ENCODE assay signal across 8 cellular contexts in the genomic region with DNA sequence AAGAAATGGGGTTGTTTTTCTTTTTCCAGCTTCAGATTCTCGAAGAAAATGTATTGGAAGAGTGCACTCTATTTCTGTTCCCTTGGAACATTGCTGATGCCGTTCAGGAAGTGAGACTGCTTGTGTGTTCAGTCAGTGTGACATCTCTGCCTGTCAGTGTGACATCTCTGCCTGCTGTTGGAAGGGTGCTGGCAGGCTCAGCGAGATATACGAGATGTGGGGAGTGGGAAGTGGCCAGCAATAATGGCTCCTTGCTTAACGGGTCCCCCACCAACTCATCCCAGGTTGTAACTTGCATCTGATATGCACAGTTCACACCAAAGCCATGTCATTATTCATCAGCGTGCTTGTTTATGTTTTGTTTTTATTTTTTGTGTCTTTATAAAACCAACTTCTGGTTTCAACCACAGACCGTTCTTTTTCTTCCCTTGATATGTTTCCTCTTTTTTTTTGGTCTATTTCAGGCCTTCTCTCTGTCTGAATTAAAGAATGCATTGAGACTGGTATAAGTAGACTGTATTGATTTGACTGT.
DNase-seq lines count a peak whose midpoint lies in the region; ATAC-seq and TF ChIP-seq lines count a peak whose summit lies in the region.

No MANE protein-coding gene starts in this region.

- no peak overlapping the region for H3K4me2 ChIP-seq in SK-N-SH

- H3K9me2 ChIP-seq in SK-N-SH = no peaks in the 10 kb centered on the region

- WGBS in thymus = 46% methylated on average over 7 of the region's 7 CpGs
- 92% methylated on average over 7 of the region's 7 CpGs for WGBS in SK-N-SH (ENCODE audit: low lambda C conversion rate)

- H2AFZ ChIP-seq in SK-N-SH (ENCODE audit: low read depth) = no peak overlapping the region

- H3K9me3 Mint-ChIP-seq in activated T-cell treated with anti-CD3 and anti-CD28 coated beads, Interleukin-2, amount 50 U/mL, for 4 hours = no peaks in the 10 kb centered on the region
- H3K9me3 Mint-ChIP-seq in activated T-cell treated with anti-CD3 and anti-CD28 coated beads, Interleukin-2, amount 50 U/mL, for 72 hours = peaks cover 2 to 3% of the 10 kb centered on the region in 2 donors
- peaks cover 10% of the 10 kb centered on the region for H3K9me3 Mint-ChIP-seq in mesothelial cell of epicardium

- peaks cover 10% of the 10 kb centered on the region for H3K36me3 Mint-ChIP-seq in activated T-cell treated with anti-CD3 and anti-CD28 coated beads, Interleukin-2, amount 50 U/mL, for 4 hours (ENCODE audit: insufficient read depth)
- peaks cover 9 to 20% of the 10 kb centered on the region in 2 donors for H3K36me3 Mint-ChIP-seq in activated T-cell treated with anti-CD3 and anti-CD28 coated beads, Interleukin-2, amount 50 U/mL, for 72 hours (ENCODE audit: insufficient read depth in 2 of 2)
- peaks cover 9% of the 10 kb centered on the region for H3K36me3 Mint-ChIP-seq in mesothelial cell of epicardium

- H3K4me1 Mint-ChIP-seq in activated T-cell treated with anti-CD3 and anti-CD28 coated beads, Interleukin-2, amount 50 U/mL, for 4 hours (ENCODE audit: low read depth) = peaks cover 59% of the 10 kb centered on the region
- peaks cover 58% of the 10 kb centered on the region for H3K4me1 Mint-ChIP-seq in activated T-cell treated with anti-CD3 and anti-CD28 coated beads, Interleukin-2, amount 50 U/mL, for 72 hours (ENCODE audit: low read depth)
- peaks cover 17% of the 10 kb centered on the region for H3K4me1 Mint-ChIP-seq in mesothelial cell of epicardium

- ATAC-seq in activated T-cell treated with anti-CD3 and anti-CD28 coated beads, Interleukin-2, amount 50 U/mL, for 4 hours = no peak
- ATAC-seq in HG02981 (IDR thresholded peaks at IDR 0.05; ENCODE audit: unreplicated experiment) = peak; percentile 34
- peak; percentile 7 to 15 for ATAC-seq in activated T-cell treated with anti-CD3 and anti-CD28 coated beads, Interleukin-2, amount 50 U/mL, for 72 hours (replicated peaks in 1 of 2)

- H3K4me3 ChIP-seq in thymus (ENCODE audit: low read length) (no peak overlapping the region), SK-N-SH (ENCODE audit: low read depth in 2 of 2, low read length in 1 of 2) (no peak overlapping the region)

- peaks cover 9% of the 10 kb centered on the region; the same call in 1 of the 2 replicates for H4K20me1 ChIP-seq in SK-N-SH (ENCODE audit: insufficient read depth)

- POLR2A ChIA-PET in SK-N-SH (lab: Yijun Ruan, JAX) = no interaction called here

- H3K36me3 ChIP-seq in thymus (ENCODE audit: control insufficient read depth, insufficient read depth) (peaks cover 3% of the 10 kb centered on the region), SK-N-SH (replicated peaks in 1 of 2; ENCODE audit: control insufficient read depth in 1 of 2, insufficient read depth in 2 of 2, low read length in 1 of 2) (peaks cover 0 to 5% of the 10 kb centered on the region in 2 experiments)

- H3K4me3 Mint-ChIP-seq in activated T-cell treated with anti-CD3 and anti-CD28 coated beads, Interleukin-2, amount 50 U/mL, for 4 hours = peak overlapping the region; percentile 37
- peak overlapping the region; percentile 27 to 68 for H3K4me3 Mint-ChIP-seq in activated T-cell treated with anti-CD3 and anti-CD28 coated beads, Interleukin-2, amount 50 U/mL, for 72 hours
- H3K4me3 Mint-ChIP-seq in mesothelial cell of epicardium = no peak overlapping the region

- TF ChIP-seq RAD21 in SK-N-SH (IDR thresholded peaks at IDR 0.05; ENCODE audit: low read length) = no peak

- no peaks in the 10 kb centered on the region for H3K27me3 ChIP-seq in thymus (ENCODE audit: control insufficient read depth, insufficient read depth)
- no peaks in the 10 kb centered on the region for H3K27me3 ChIP-seq in SK-N-SH (ENCODE audit: insufficient read depth)

- CTCF ChIA-PET in SK-N-SH (lab: Yijun Ruan, JAX) = interaction anchor here (0.9 kb wide), 1 partner anchor 14 kb away, joined by 3 read pairs; no protein-coding TSS in a partner anchor

- DNase-seq in activated T-cell treated with anti-CD3 and anti-CD28 coated beads, Interleukin-2, amount 50 U/mL, for 4 hours = no peak
- DNase-seq in activated T-cell treated with anti-CD3 and anti-CD28 coated beads for 4 hours = no peak
- DNase-seq in activated T-cell treated with anti-CD3 and anti-CD28 coated beads, Interleukin-2, amount 50 U/mL, for 72 hours = peak; percentile 8 to 17
- no peak for DNase-seq in NCI-H187 (lab: John Stamatoyannopoulos, UW)
- no peak for DNase-seq in SK-N-SH
- no peak for DNase-seq in mesothelial cell of epicardium (ENCODE audit: low spot score in 2 of 2, unreplicated experiment in 2 of 2)

- no peaks in the 10 kb centered on the region for H3K27me3 Mint-ChIP-seq in activated T-cell treated with anti-CD3 and anti-CD28 coated beads, Interleukin-2, amount 50 U/mL, for 4 hours (ENCODE audit: low read depth)
- no peaks in the 10 kb centered on the region for H3K27me3 Mint-ChIP-seq in activated T-cell treated with anti-CD3 and anti-CD28 coated beads, Interleukin-2, amount 50 U/mL, for 72 hours (ENCODE audit: low read depth)
- H3K27me3 Mint-ChIP-seq in mesothelial cell of epicardium (ENCODE audit: low read depth) = no peaks in the 10 kb centered on the region

- H3K27ac Mint-ChIP-seq in activated T-cell treated with anti-CD3 and anti-CD28 coated beads, Interleukin-2, amount 50 U/mL, for 72 hours = peak overlapping the region; percentile 38
- H3K27ac Mint-ChIP-seq in mesothelial cell of epicardium = no peak overlapping the region

- peak overlapping the region; percentile 73 for H3K27ac ChIP-seq in thymus (ENCODE audit: low read depth)
- no peak overlapping the region for H3K27ac ChIP-seq in SK-N-SH (ENCODE audit: low read depth in 2 of 2, low read length in 1 of 2)

- peaks cover 42% of the 10 kb centered on the region; the same call in 1 of the 2 replicates for H3K79me2 ChIP-seq in SK-N-SH (ENCODE audit: insufficient read depth)

- H3F3A ChIP-seq in SK-N-SH (replicated peaks; ENCODE audit: insufficient read depth) = peaks cover 3% of the 10 kb centered on the region

- no peak for TF ChIP-seq EP300 in SK-N-SH (IDR thresholded peaks at IDR 0.05; ENCODE audit: borderline replicate concordance in 1 of 2, low read depth in 1 of 2, low read length in 1 of 2)

- H3K9me3 ChIP-seq in thymus (ENCODE audit: control insufficient read depth) = no peaks in the 10 kb centered on the region
- no peaks in the 10 kb centered on the region for H3K9me3 ChIP-seq in SK-N-SH

- no peak overlapping the region for H3K9ac ChIP-seq in SK-N-SH

- TF ChIP-seq CTCF in SK-N-SH (IDR thresholded peaks at IDR 0.05) (no peak), mesothelial cell of epicardium (IDR thresholded peaks at IDR 0.05; ENCODE audit: unreplicated experiment) (no peak)

- H3K4me1 ChIP-seq in thymus (ENCODE audit: control insufficient read depth, insufficient read depth, low read length) (peaks cover 14% of the 10 kb centered on the region), SK-N-SH (ENCODE audit: control insufficient read depth in 1 of 2, insufficient read depth in 2 of 2, low read depth in 1 of 2, low read length in 1 of 2) (peaks cover 10 to 20% of the 10 kb centered on the region in 2 experiments; a peak in 3 of 4 replicates)

TF ChIP-seq in SK-N-SH, 30 proteins besides CTCF, POLR2A, EP300 and RAD21 (continues in another document):
- TF ChIP-seq, protein P1, sequence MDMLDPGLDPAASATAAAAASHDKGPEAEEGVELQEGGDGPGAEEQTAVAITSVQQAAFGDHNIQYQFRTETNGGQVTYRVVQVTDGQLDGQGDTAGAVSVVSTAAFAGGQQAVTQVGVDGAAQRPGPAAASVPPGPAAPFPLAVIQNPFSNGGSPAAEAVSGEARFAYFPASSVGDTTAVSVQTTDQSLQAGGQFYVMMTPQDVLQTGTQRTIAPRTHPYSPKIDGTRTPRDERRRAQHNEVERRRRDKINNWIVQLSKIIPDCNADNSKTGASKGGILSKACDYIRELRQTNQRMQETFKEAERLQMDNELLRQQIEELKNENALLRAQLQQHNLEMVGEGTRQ (IDR thresholded peaks at IDR 0.05; ENCODE audit: borderline replicate concordance, low read depth, low read length) = no peak
- TF ChIP-seq TAF1 (IDR thresholded peaks at IDR 0.05; ENCODE audit: borderline replicate concordance, low read depth, low read length) = no peak
- TF ChIP-seq FOXM1 (IDR thresholded peaks at IDR 0.05; ENCODE audit: low read depth) = no peak
- TF ChIP-seq RXRA (IDR thresholded peaks at IDR 0.05; ENCODE audit: borderline replicate concordance, low read depth) = no peak
- TF ChIP-seq, protein P2, sequence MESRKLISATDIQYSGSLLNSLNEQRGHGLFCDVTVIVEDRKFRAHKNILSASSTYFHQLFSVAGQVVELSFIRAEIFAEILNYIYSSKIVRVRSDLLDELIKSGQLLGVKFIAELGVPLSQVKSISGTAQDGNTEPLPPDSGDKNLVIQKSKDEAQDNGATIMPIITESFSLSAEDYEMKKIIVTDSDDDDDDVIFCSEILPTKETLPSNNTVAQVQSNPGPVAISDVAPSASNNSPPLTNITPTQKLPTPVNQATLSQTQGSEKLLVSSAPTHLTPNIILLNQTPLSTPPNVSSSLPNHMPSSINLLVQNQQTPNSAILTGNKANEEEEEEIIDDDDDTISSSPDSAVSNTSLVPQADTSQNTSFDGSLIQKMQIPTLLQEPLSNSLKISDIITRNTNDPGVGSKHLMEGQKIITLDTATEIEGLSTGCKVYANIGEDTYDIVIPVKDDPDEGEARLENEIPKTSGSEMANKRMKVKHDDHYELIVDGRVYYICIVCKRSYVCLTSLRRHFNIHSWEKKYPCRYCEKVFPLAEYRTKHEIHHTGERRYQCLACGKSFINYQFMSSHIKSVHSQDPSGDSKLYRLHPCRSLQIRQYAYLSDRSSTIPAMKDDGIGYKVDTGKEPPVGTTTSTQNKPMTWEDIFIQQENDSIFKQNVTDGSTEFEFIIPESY (IDR thresholded peaks at IDR 0.05; ENCODE audit: borderline replicate concordance, low read depth) = no peak
- no peak for TF ChIP-seq POLR2AphosphoS5 (IDR thresholded peaks at IDR 0.05; ENCODE audit: low read depth, low read length)
- TF ChIP-seq GABPA (IDR thresholded peaks at IDR 0.05; ENCODE audit: low read depth) = no peak
- TF ChIP-seq, protein P3, sequence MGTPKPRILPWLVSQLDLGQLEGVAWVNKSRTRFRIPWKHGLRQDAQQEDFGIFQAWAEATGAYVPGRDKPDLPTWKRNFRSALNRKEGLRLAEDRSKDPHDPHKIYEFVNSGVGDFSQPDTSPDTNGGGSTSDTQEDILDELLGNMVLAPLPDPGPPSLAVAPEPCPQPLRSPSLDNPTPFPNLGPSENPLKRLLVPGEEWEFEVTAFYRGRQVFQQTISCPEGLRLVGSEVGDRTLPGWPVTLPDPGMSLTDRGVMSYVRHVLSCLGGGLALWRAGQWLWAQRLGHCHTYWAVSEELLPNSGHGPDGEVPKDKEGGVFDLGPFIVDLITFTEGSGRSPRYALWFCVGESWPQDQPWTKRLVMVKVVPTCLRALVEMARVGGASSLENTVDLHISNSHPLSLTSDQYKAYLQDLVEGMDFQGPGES (IDR thresholded peaks at IDR 0.05; ENCODE audit: low read depth, low read length) = no peak
- TF ChIP-seq JUND (IDR thresholded peaks at IDR 0.05) = no peak
- TF ChIP-seq MXI1 (IDR thresholded peaks at IDR 0.05; ENCODE audit: low read depth, low read length) = no peak
- TF ChIP-seq TCF12 (IDR thresholded peaks at IDR 0.05) = no peak
- TF ChIP-seq MEF2A (IDR thresholded peaks at IDR 0.05; ENCODE audit: borderline replicate concordance, low read depth) = no peak
- TF ChIP-seq NFIC (IDR thresholded peaks at IDR 0.05; ENCODE audit: borderline replicate concordance) = no peak

Comparison
In these comparisons a context has a peak if more than half of its experiments do, and no peak if none do; other contexts are left out.
1. ATAC-seq: peak in HG02981 (single experiment) and activated T-cell treated with anti-CD3 and anti-CD28 coated beads, Interleukin-2, amount 50 U/mL, for 72 hours (2 of 2); none in activated T-cell treated with anti-CD3 and anti-CD28 coated beads, Interleukin-2, amount 50 U/mL, for 4 hours (0 of 2).
2. DNase-seq: peak in activated T-cell treated with anti-CD3 and anti-CD28 coated beads, Interleukin-2, amount 50 U/mL, for 72 hours (2 of 2); none in activated T-cell treated with anti-CD3 and anti-CD28 coated beads, Interleukin-2, amount 50 U/mL, for 4 hours (single experiment), activated T-cell treated with anti-CD3 and anti-CD28 coated beads for 4 hours (single experiment), NCI-H187 (0 of 2), SK-N-SH (single experiment) and mesothelial cell of epicardium (0 of 2).